18 cellular contexts compared by ENCODE assay signal in the genomic region with DNA sequence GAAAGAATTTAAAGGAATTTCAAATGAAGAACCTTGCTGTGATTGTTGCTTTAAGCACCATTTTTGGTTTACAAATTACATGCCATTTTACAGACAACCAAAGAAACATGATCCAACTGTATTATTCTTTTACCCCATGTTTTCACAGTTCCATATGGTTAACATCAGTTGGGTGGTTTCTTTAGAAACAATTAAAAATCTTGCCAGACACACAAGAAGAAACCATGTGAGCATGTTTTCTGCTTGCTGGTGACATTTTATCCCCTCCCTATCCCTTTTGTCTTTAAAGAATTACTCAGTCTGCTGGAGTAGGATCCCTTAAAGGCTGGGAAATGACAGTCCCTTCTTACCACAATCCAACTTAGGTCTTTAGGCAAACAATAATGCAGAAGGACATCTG.
A peak's percentile ranks its signal among the peaks of the same experiment; 100 is the strongest.
DNase-seq lines count a peak whose midpoint lies in the region; ATAC-seq and TF ChIP-seq lines count a peak whose summit lies in the region.
"Had no signal": no experiment of that assay in that cellular context is flagged by ENCODE, and none has a peak within 500 bp of the region (broad histone marks: within the 10 kb centered on the region; RNA-seq: fewer than 3 reads in every experiment).

No MANE protein-coding gene starts in this region.

- CTCF ChIA-PET in Calu3 (lab: Charles Lee) = no interaction called here

- intact Hi-C loops in Right ventricle myocardium superior (cut with DNase I) (no loop called here), Calu3 (cut with micrococcal nuclease; ENCODE audit: unreplicated experiment) (no loop called here)

- no peak overlapping the region for H3K4me3 Mint-ChIP-seq in Calu3 (ENCODE audit: low read depth, unreplicated experiment)
- H3K4me3 Mint-ChIP-seq: CD4-positive, CD25-positive, alpha-beta regulatory T cell; CD8-positive, alpha-beta memory T cell had no signal

- peaks cover 46% of the 10 kb centered on the region for H3K27me3 Mint-ChIP-seq in Calu3 (ENCODE audit: unreplicated experiment)
- H3K27me3 Mint-ChIP-seq: CD4-positive, CD25-positive, alpha-beta regulatory T cell had no signal

- no TSS peak for BruUV-seq in Calu3 (replicated peaks; lab: Mats Ljungman, UMichigan)

- DNase-seq in NCI-H2171 (lab: John Stamatoyannopoulos, UW) = peak; percentile 29
- peak; percentile 19 for DNase-seq in dedifferentiated amniotic fluid mesenchymal stem cell (ENCODE audit: extremely low spot score)
- DNase-seq in fibroblast of peridontal ligament (ENCODE audit: extremely low read depth) = peak; percentile 60
- DNase-seq in SKM-1 (lab: John Stamatoyannopoulos, UW; ENCODE audit: unreplicated experiment) = no peak
- no peak for DNase-seq in Right ventricle myocardium superior
- DNase-seq in NCI-H526 (lab: John Stamatoyannopoulos, UW) = no peak
- DNase-seq in Calu3 = no peak
- DNase-seq: BE2C; C1 segment of cervical spinal cord; CD4-positive, CD25-positive, alpha-beta regulatory T cell; CD8-positive, alpha-beta memory T cell; COR-L47; DMS153; DMS79; GDM1; GOT3; H7 had no signal

- H3K36me3 Mint-ChIP-seq in Calu3 (ENCODE audit: insufficient read depth, unreplicated experiment) = no peaks in the 10 kb centered on the region
- H3K36me3 Mint-ChIP-seq: CD4-positive, CD25-positive, alpha-beta regulatory T cell had no signal

- no peak for TF ChIP-seq CTCF in Calu3 (IDR thresholded peaks at IDR 0.05; ENCODE audit: unreplicated experiment)

- no peaks in the 10 kb centered on the region for H3K4me1 Mint-ChIP-seq in Calu3 (ENCODE audit: low read depth, unreplicated experiment)

- H3K9me3 Mint-ChIP-seq in Calu3 (ENCODE audit: low read depth, unreplicated experiment) = peaks cover 8% of the 10 kb centered on the region

- ATAC-seq in Right ventricle myocardium superior (ENCODE audit: poor library complexity) = no peak
- ATAC-seq: HCT116 had no signal

- H3K27ac Mint-ChIP-seq in Calu3 (ENCODE audit: unreplicated experiment) = no peak overlapping the region
- H3K27ac Mint-ChIP-seq: CD8-positive, alpha-beta memory T cell had no signal

Comparison
In these comparisons a context has a peak if more than half of its experiments do, and no peak if none do; other contexts are left out.
1. DNase-seq: peak in NCI-H2171 (single experiment), dedifferentiated amniotic fluid mesenchymal stem cell (single experiment) and fibroblast of peridontal ligament (single experiment); none in SKM-1 (single experiment), Right ventricle myocardium superior (single experiment), NCI-H526 (0 of 2) and Calu3 (single experiment).